ENCODE assay signal across 25 cellular contexts in the genomic region with DNA sequence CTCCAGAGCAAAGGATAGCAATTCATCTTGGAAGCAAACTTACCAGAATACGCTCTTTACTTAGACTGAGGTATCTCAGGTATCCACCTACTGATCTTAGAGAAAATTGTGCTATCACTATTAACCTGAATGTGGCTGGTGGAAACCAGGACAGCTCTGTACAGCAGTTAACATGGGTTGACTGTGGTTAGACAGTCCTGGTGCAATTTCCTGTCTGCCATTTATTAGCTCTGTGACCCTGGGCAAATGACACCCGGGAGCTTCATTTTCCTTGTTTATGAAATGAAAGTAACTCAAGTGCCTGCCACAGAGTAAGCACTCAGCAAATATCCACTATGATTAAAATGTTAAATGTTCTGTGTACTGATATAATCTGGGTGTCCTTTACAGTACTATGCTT.
DNase-seq lines count a peak whose midpoint lies in the region; ATAC-seq and TF ChIP-seq lines count a peak whose summit lies in the region.
"Had no signal": no experiment of that assay in that cellular context is flagged by ENCODE, and none has a peak within 500 bp of the region (broad histone marks: within the 10 kb centered on the region; RNA-seq: fewer than 3 reads in every experiment).

No MANE protein-coding gene starts in this region.

- H3K36me3 ChIP-seq in mucosa of descending colon (ENCODE audit: low read depth) (no peaks in the 10 kb centered on the region), smooth muscle cell (ENCODE audit: low read depth) (no peaks in the 10 kb centered on the region)
- H3K36me3 ChIP-seq: pancreas, right lobe of liver, SJCRH30, tibial nerve had no signal

- H3K4me1 ChIP-seq in mucosa of descending colon (ENCODE audit: low read depth) (no peaks in the 10 kb centered on the region), smooth muscle cell (ENCODE audit: low read depth) (no peaks in the 10 kb centered on the region)
- H3K4me1 ChIP-seq: pancreas, right lobe of liver, SJCRH30, tibial nerve had no signal

- peaks cover 16% of the 10 kb centered on the region for H3K9me3 Mint-ChIP-seq in chondrocyte (ENCODE audit: low read depth)
- H3K9me3 Mint-ChIP-seq: dendritic cell treated with granulocyte-macrophage colony-stimulating factor and Interleukin-4, amounts not matched to agents 40 ng/mL and 50 ng/mL, for 4 days had no signal

- no peak overlapping the region for H3K9ac ChIP-seq in smooth muscle cell (ENCODE audit: low read depth)

- no peak overlapping the region for H3K4me2 ChIP-seq in smooth muscle cell

- no peaks in the 10 kb centered on the region for H3K36me3 Mint-ChIP-seq in chondrocyte (ENCODE audit: low read depth)

- H3K4me3 ChIP-seq in mucosa of descending colon: no peak overlapping the region
- no peak overlapping the region for H3K4me3 ChIP-seq in smooth muscle cell
- H3K4me3 ChIP-seq: pancreas, right lobe of liver, SJCRH30, tibial nerve had no signal

- TF ChIP-seq CTCF in mucosa of descending colon (IDR thresholded peaks at IDR 0.05) (no peak), smooth muscle cell (IDR thresholded peaks at IDR 0.05; ENCODE audit: borderline replicate concordance, insufficient read depth, poor library complexity, severe bottlenecking) (no peak), chondrocyte (IDR thresholded peaks at IDR 0.05) (no peak)

- H3K9me3 ChIP-seq in mucosa of descending colon (no peaks in the 10 kb centered on the region), smooth muscle cell (replicated peaks; ENCODE audit: low read depth) (no peaks in the 10 kb centered on the region)
- H3K9me3 ChIP-seq: pancreas, right lobe of liver, SJCRH30, tibial nerve had no signal

- H3K4me3 Mint-ChIP-seq in chondrocyte (ENCODE audit: unreplicated experiment): no peak overlapping the region
- H3K4me3 Mint-ChIP-seq: dendritic cell treated with granulocyte-macrophage colony-stimulating factor and Interleukin-4, amounts not matched to agents 40 ng/mL and 50 ng/mL, for 4 days; naive thymus-derived CD4-positive, alpha-beta T cell had no signal

- DNase-seq in DMS53 (lab: John Stamatoyannopoulos, UW) (peak; percentile 36), DMS53 treated with DMSO at 0.1 percent for 48 hours (lab: John Stamatoyannopoulos, UW; ENCODE audit: unreplicated experiment) (no peak), Kasumi-1 (lab: John Stamatoyannopoulos, UW) (peak; percentile 40 to 51), RPMI8226 (peak; percentile 48), mucosa of descending colon (no peak), smooth muscle cell (lab: John Stamatoyannopoulos, UW; ENCODE audit: unreplicated experiment) (no peak), chondrocyte (ENCODE audit: low spot score) (no peak)
- no peak for DNase-seq in stimulated activated CD4-positive, alpha-beta T cell treated with anti-CD3 and anti-CD28 coated beads, Interleukin-15, amount 100 ng/mL, for 24 hours
- DNase-seq: activated CD4-positive, alpha-beta T cell treated with anti-CD3 and anti-CD28 coated beads for 1 hour; foreskin fibroblast; hippocampal formation; IMR-90; naive thymus-derived CD4-positive, alpha-beta T cell; NCI-H1105 treated with DMSO at 0.1 percent for 48 hours; NCI-H2107; NCI-H524; pancreas; PC-3; right lobe of liver; SJCRH30; stimulated activated naive CD4-positive, alpha-beta T cell treated with Interleukin-2 at 50 U/mL for 16 hours; T-helper 9 cell had no signal

- 83% methylated on average over 2 of the region's 2 CpGs for WGBS in smooth muscle cell (ENCODE audit: low lambda C conversion rate)

- H3K27ac ChIP-seq in smooth muscle cell (ENCODE audit: low read depth): no peak overlapping the region
- H3K27ac ChIP-seq: 22Rv1, pancreas, right lobe of liver, SJCRH30, tibial nerve had no signal

- H3K79me2 ChIP-seq in smooth muscle cell (ENCODE audit: low read depth): no peaks in the 10 kb centered on the region

- no peaks in the 10 kb centered on the region for H3F3A ChIP-seq in smooth muscle cell (ENCODE audit: low read depth)

- H3K27me3 ChIP-seq in smooth muscle cell (ENCODE audit: low read depth): no peaks in the 10 kb centered on the region
- H3K27me3 ChIP-seq: right lobe of liver, SJCRH30, tibial nerve had no signal

- H3K4me1 Mint-ChIP-seq in chondrocyte (ENCODE audit: low read depth): no peaks in the 10 kb centered on the region

- H3K27ac Mint-ChIP-seq in chondrocyte (ENCODE audit: unreplicated experiment): no peak overlapping the region
- H3K27ac Mint-ChIP-seq: dendritic cell treated with granulocyte-macrophage colony-stimulating factor and Interleukin-4, amounts not matched to agents 40 ng/mL and 50 ng/mL, for 4 days had no signal

- ATAC-seq in mucosa of descending colon: peak; percentile 13
- ATAC-seq: naive thymus-derived CD4-positive, alpha-beta T cell; PC-3 had no signal

- H2AFZ ChIP-seq in smooth muscle cell (ENCODE audit: low read depth): no peak overlapping the region

- H4K20me1 ChIP-seq in smooth muscle cell (ENCODE audit: low read depth): no peaks in the 10 kb centered on the region

- intact Hi-C loops in mucosa of descending colon (cut with DNase I, micrococcal nuclease): no loop called here

- no peaks in the 10 kb centered on the region for H3K27me3 Mint-ChIP-seq in chondrocyte (ENCODE audit: low read depth)
- H3K27me3 Mint-ChIP-seq: dendritic cell treated with granulocyte-macrophage colony-stimulating factor and Interleukin-4, amounts not matched to agents 40 ng/mL and 50 ng/mL, for 4 days; naive thymus-derived CD4-positive, alpha-beta T cell had no signal

Comparison
In these comparisons a context has a peak if more than half of its experiments do, and no peak if none do; other contexts are left out.
1. DNase-seq: peak in DMS53 (single experiment), Kasumi-1 (2 of 2) and RPMI8226 (single experiment); none in DMS53 treated with DMSO at 0.1 percent for 48 hours (single experiment), mucosa of descending colon (0 of 3), stimulated activated CD4-positive, alpha-beta T cell treated with anti-CD3 and anti-CD28 coated beads, Interleukin-15, amount 100 ng/mL, for 24 hours (single experiment), smooth muscle cell (single experiment) and chondrocyte (single experiment).